Comparison of ENCODE assay signal across 8 cellular contexts in the genomic region with DNA sequence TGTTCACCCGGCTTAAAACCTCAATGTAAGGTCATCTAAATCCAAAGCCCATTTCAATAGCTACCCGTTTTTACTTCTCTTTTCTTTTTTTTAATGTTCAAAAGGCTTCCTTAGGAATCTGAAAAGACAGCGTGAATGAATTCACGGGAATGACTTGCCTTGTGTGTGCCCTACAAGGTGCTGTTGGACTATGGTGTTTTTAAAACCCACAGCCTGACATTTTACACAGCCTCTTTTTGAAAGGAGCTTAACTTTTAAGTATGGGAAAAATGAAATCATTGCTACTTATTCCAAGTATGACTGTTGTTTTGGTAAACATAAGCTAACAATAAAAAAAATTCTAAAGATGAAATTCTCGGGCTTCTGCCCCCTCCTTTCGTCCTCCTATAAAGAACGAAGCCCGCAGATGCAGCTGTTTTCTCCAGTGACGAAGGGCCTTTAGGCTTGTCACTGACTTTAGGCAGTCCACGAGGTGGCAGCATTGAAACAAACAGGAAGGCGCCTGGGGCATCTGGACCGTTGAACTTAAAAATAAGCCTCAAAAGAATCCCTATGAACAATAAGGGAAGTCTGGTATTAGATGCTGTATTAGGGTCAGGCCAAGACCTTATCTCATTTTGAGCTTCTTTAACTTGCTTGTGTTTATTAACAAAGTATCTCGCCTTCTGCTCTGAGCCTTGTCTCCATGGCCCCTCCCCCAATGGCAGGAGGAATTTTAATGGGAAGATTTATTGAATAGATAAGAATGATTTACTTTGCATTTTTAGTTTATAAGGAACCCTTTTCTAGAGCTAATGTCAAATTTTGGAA.
A peak's percentile ranks its signal among the peaks of the same experiment; 100 is the strongest.
DNase-seq lines count a peak whose midpoint lies in the region; ATAC-seq and TF ChIP-seq lines count a peak whose summit lies in the region.

No MANE protein-coding gene starts in this region.

- no peaks in the 10 kb centered on the region for H3K36me3 ChIP-seq in ovary
- no peaks in the 10 kb centered on the region for H3K36me3 ChIP-seq in thyroid gland

- WGBS in ovary, 3 donors, result 15 to 17% (median 16%) methylated on average over 13 of the region's 13 CpGs
- WGBS in thyroid gland, 2 donors, result 28 to 29% methylated on average over 13 of the region's 13 CpGs

- no peak for TF ChIP-seq EP300 in ovary (IDR thresholded peaks at IDR 0.05)

- H3K4me1 ChIP-seq in ovary (ENCODE audit: insufficient read depth) (peaks cover 11% of the 10 kb centered on the region), thyroid gland (peaks cover 0 to 17% of the 10 kb centered on the region in 2 donors)

- H3K4me3 ChIP-seq in ovary (no peak overlapping the region), thyroid gland (replicated peaks in 1 of 3) (no peak overlapping the region)

- in situ Hi-C loops in Caki2 (cut with HindIII; ENCODE audit: low pct_unique_long_range_greater_than_20kb, low sequenced_read_pairs), result no loop called here
- in situ Hi-C loops in KBM-7 (cut with MboI; ENCODE audit: low pct_unique_long_range_greater_than_20kb, low sequenced_read_pairs), result no loop called here

- intact Hi-C loops in ovary (cut with DNase I) (loop anchor here in 3 of 4 donors (5.0 to 10.0 kb wide), 5 partner anchors 82 to 1442 kb away; a partner anchor contains a TSS), thyroid gland (cut with DNase I) (loop anchor here (10.0 kb wide), 2 partner anchors 142 to 1452 kb away; a partner anchor contains a TSS)

- TF ChIP-seq POLR2A in ovary (IDR thresholded peaks at IDR 0.05) (no peak), thyroid gland (IDR thresholded peaks at IDR 0.05) (no peak)

- no peaks in the 10 kb centered on the region for H3K9me3 ChIP-seq in ovary
- no peaks in the 10 kb centered on the region for H3K9me3 ChIP-seq in thyroid gland

- TF ChIP-seq CTCF in ovary (IDR thresholded peaks at IDR 0.05) (peak; percentile 60 to 74 (median 72)), thyroid gland (IDR thresholded peaks at IDR 0.05) (peak; percentile 35 to 85 (median 66))

- H3K27ac ChIP-seq in ovary, result peak overlapping the region in 1 of 2 donors; percentile 58
- H3K27ac ChIP-seq in thyroid gland, result no peak overlapping the region

- DNase-seq in Caki2 (ENCODE audit: low read depth), result peak; percentile 83
- DNase-seq in KBM-7, result peak; percentile 79
- peak; percentile 78 to 80 for DNase-seq in SHP77 (lab: John Stamatoyannopoulos, UW)
- peak; percentile 39 for DNase-seq in activated gamma-delta T cell treated with anti-CD3 and anti-CD28 coated beads, Interleukin-2, amount 50 U/mL, for 16 hours (ENCODE audit: low read depth)
- DNase-seq in germinal center (ENCODE audit: low spot score), result peak; percentile 49
- DNase-seq in ovary, result peak; percentile 77 to 90 (median 85)
- peak; percentile 81 to 91 for DNase-seq in thyroid gland

- ATAC-seq in GM21381 (IDR thresholded peaks at IDR 0.05; ENCODE audit: unreplicated experiment), result peak; percentile 95

- no peaks in the 10 kb centered on the region for H3K27me3 ChIP-seq in ovary
- no peaks in the 10 kb centered on the region for H3K27me3 ChIP-seq in thyroid gland
